21 cellular contexts compared by ENCODE assay signal in genomic region chr7:157668221-157668883, GRCh38.
DNase-seq lines count a peak whose midpoint lies in the region; ATAC-seq lines count a peak whose summit lies in the region.
"Had no signal": no experiment of that assay in that cellular context is flagged by ENCODE, and none has a peak within 500 bp of the region (broad histone marks: within the 10 kb centered on the region; RNA-seq: fewer than 3 reads in every experiment).

No MANE protein-coding gene starts in this region.

- CTCF ChIA-PET in activated CD4-positive, alpha-beta T cell treated with anti-CD3 and anti-CD28 coated beads for 36 hours (lab: Charles Lee) = no interaction called here

- DNase-seq in activated CD4-positive, alpha-beta T cell treated with anti-CD3 and anti-CD28 coated beads for 36 hours = no peak
- DNase-seq in activated CD4-positive, alpha-beta T cell treated with anti-CD3 and anti-CD28 coated beads, Interleukin-2, amount 50 U/mL, for 1 hour = no peak
- DNase-seq in GF-D8 (lab: John Stamatoyannopoulos, UW) (peak; percentile 95), NOMO-1 treated with DMSO at 0.1 percent for 48 hours (lab: John Stamatoyannopoulos, UW; ENCODE audit: unreplicated experiment) (peak; percentile 66), NCI-H446 (lab: John Stamatoyannopoulos, UW) (no peak), immature natural killer cell (no peak)
- DNase-seq in naive thymus-derived CD8-positive, alpha-beta T cell = no peak
- DNase-seq: activated CD4-positive, alpha-beta T cell treated with anti-CD3 and anti-CD28 coated beads for 4 hours; activated CD8-positive, alpha-beta memory T cell treated with anti-CD3 and anti-CD28 coated beads, Interleukin-2, amount 50 U/mL, for 48 hours; foreskin melanocyte; NCI-H187; NCI-H510A; nucleus accumbens; OCI-M1; SJCRH30; stimulated activated naive CD8-positive, alpha-beta T cell treated with anti-CD3 and anti-CD28 coated beads, Interleukin-15, amount 100 ng/mL, for 72 hours; T1000 had no signal

- POLR2A ChIA-PET in activated CD4-positive, alpha-beta T cell treated with anti-CD3 and anti-CD28 coated beads for 36 hours (lab: Charles Lee) = no interaction called here
- POLR2A ChIA-PET in naive thymus-derived CD8-positive, alpha-beta T cell (lab: Charles Lee) = no interaction called here

- H3K27ac Mint-ChIP-seq in activated CD4-positive, alpha-beta T cell treated with anti-CD3 and anti-CD28 coated beads for 36 hours = peak overlapping the region; percentile 14
- H3K27ac Mint-ChIP-seq in naive thymus-derived CD8-positive, alpha-beta T cell = peak overlapping the region in 3 of 10 donors; percentile 2 to 83 (median 56)
- H3K27ac Mint-ChIP-seq in immature natural killer cell = no peak overlapping the region
- H3K27ac Mint-ChIP-seq: dendritic cell treated with granulocyte-macrophage colony-stimulating factor and Interleukin-4, amounts not matched to agents 40 ng/mL and 50 ng/mL, for 4 days; stimulated activated naive CD8-positive, alpha-beta T cell treated with anti-CD3 and anti-CD28 coated beads, Interleukin-15, amount 100 ng/mL, for 72 hours; type B pancreatic cell had no signal

- intact Hi-C loops in activated CD4-positive, alpha-beta T cell treated with anti-CD3 and anti-CD28 coated beads for 36 hours (cut with DNase I, micrococcal nuclease) = no loop called here

- H3K4me1 Mint-ChIP-seq in activated CD4-positive, alpha-beta T cell treated with anti-CD3 and anti-CD28 coated beads for 36 hours = peaks cover 23% of the 10 kb centered on the region
- H3K4me1 Mint-ChIP-seq in naive thymus-derived CD8-positive, alpha-beta T cell = peaks cover 17 to 36% (median 24%) of the 10 kb centered on the region in 4 donors
- H3K4me1 Mint-ChIP-seq in immature natural killer cell = peaks cover 0 to 1% of the 10 kb centered on the region in 2 donors

- no peak overlapping the region for H3K4me3 Mint-ChIP-seq in activated CD4-positive, alpha-beta T cell treated with anti-CD3 and anti-CD28 coated beads for 36 hours
- peak overlapping the region in 9 of 10 donors; percentile 4 to 68 (median 41) for H3K4me3 Mint-ChIP-seq in naive thymus-derived CD8-positive, alpha-beta T cell
- no peak overlapping the region for H3K4me3 Mint-ChIP-seq in immature natural killer cell
- H3K4me3 Mint-ChIP-seq: dendritic cell treated with granulocyte-macrophage colony-stimulating factor and Interleukin-4, amounts not matched to agents 40 ng/mL and 50 ng/mL, for 4 days; stimulated activated naive CD8-positive, alpha-beta T cell treated with anti-CD3 and anti-CD28 coated beads, Interleukin-15, amount 100 ng/mL, for 72 hours; type B pancreatic cell had no signal

- H3K36me3 Mint-ChIP-seq in activated CD4-positive, alpha-beta T cell treated with anti-CD3 and anti-CD28 coated beads for 36 hours (ENCODE audit: low read depth) = no peaks in the 10 kb centered on the region
- no peaks in the 10 kb centered on the region for H3K36me3 Mint-ChIP-seq in naive thymus-derived CD8-positive, alpha-beta T cell
- H3K36me3 Mint-ChIP-seq in immature natural killer cell = no peaks in the 10 kb centered on the region
- H3K36me3 Mint-ChIP-seq: type B pancreatic cell had no signal

- no peaks in the 10 kb centered on the region for H3K9me3 Mint-ChIP-seq in activated CD4-positive, alpha-beta T cell treated with anti-CD3 and anti-CD28 coated beads for 36 hours (ENCODE audit: low read depth)
- H3K9me3 Mint-ChIP-seq in naive thymus-derived CD8-positive, alpha-beta T cell = peaks cover 0 to 2% (median 0%) of the 10 kb centered on the region in 9 donors
- H3K9me3 Mint-ChIP-seq in immature natural killer cell = no peaks in the 10 kb centered on the region
- H3K9me3 Mint-ChIP-seq: dendritic cell treated with granulocyte-macrophage colony-stimulating factor and Interleukin-4, amounts not matched to agents 40 ng/mL and 50 ng/mL, for 4 days; stimulated activated naive CD8-positive, alpha-beta T cell treated with anti-CD3 and anti-CD28 coated beads, Interleukin-15, amount 100 ng/mL, for 72 hours; type B pancreatic cell had no signal

- peaks cover 10% of the 10 kb centered on the region for H3K27me3 Mint-ChIP-seq in activated CD4-positive, alpha-beta T cell treated with anti-CD3 and anti-CD28 coated beads for 36 hours
- H3K27me3 Mint-ChIP-seq in naive thymus-derived CD8-positive, alpha-beta T cell = peaks cover 4 to 34% (median 16%) of the 10 kb centered on the region in 5 donors
- peaks cover 0 to 2% (median 0%) of the 10 kb centered on the region in 3 donors for H3K27me3 Mint-ChIP-seq in immature natural killer cell (ENCODE audit: low read depth in 3 of 3)

- ATAC-seq in activated CD4-positive, alpha-beta T cell treated with anti-CD3 and anti-CD28 coated beads for 36 hours = no peak
- ATAC-seq in naive thymus-derived CD8-positive, alpha-beta T cell = peak in 1 of 2 donors; percentile 36
- ATAC-seq in HG02571 (IDR thresholded peaks at IDR 0.05; ENCODE audit: unreplicated experiment) = no peak
- ATAC-seq: body of pancreas; stimulated activated naive CD8-positive, alpha-beta T cell treated with anti-CD3 and anti-CD28 coated beads, Interleukin-15, amount 100 ng/mL, for 72 hours had no signal

Comparison
In these comparisons a context has a peak if more than half of its experiments do, and no peak if none do; other contexts are left out.
1. DNase-seq: peak in GF-D8 (single experiment) and NOMO-1 treated with DMSO at 0.1 percent for 48 hours (single experiment); none in activated CD4-positive, alpha-beta T cell treated with anti-CD3 and anti-CD28 coated beads for 36 hours (single experiment), activated CD4-positive, alpha-beta T cell treated with anti-CD3 and anti-CD28 coated beads, Interleukin-2, amount 50 U/mL, for 1 hour (single experiment), naive thymus-derived CD8-positive, alpha-beta T cell (0 of 10), NCI-H446 (0 of 2) and immature natural killer cell (0 of 3).
2. H3K4me3 Mint-ChIP-seq: peak in naive thymus-derived CD8-positive, alpha-beta T cell (9 of 10); none in activated CD4-positive, alpha-beta T cell treated with anti-CD3 and anti-CD28 coated beads for 36 hours (single experiment) and immature natural killer cell (0 of 5).